34 cellular contexts compared by ENCODE assay signal in genomic region chr14:95365401-95365800, GRCh38. TPM values are rescaled to one million over a fixed set of nuclear protein-coding genes. Genes with fewer than 3 reads are reported as not detected.
DNase-seq lines count a peak whose midpoint lies in the region; ATAC-seq and TF ChIP-seq lines count a peak whose summit lies in the region.
"Had no signal": no experiment of that assay in that cellular context is flagged by ENCODE, and none has a peak within 500 bp of the region (broad histone marks: within the 10 kb centered on the region; RNA-seq: fewer than 3 reads in every experiment).

No MANE protein-coding gene starts in this region.

- H3K4me1 ChIP-seq in adipocyte (ENCODE audit: control insufficient read depth, insufficient read depth, low read length), result peaks cover 26% of the 10 kb centered on the region
- peaks cover 0 to 17% (median 5%) of the 10 kb centered on the region in 4 donors for H3K4me1 ChIP-seq in right lobe of liver
- peaks cover 0 to 19% of the 10 kb centered on the region in 2 donors for H3K4me1 ChIP-seq in right atrium auricular region
- H3K4me1 ChIP-seq: Caco-2, pancreas had no signal

- H3K9ac ChIP-seq in adipocyte (ENCODE audit: low read length), result no peak overlapping the region
- H3K9ac ChIP-seq: neural progenitor cell had no signal

- TF ChIP-seq POLR2A in right lobe of liver (IDR thresholded peaks at IDR 0.05), result no peak

- H3K36me3 ChIP-seq in adipocyte (ENCODE audit: control insufficient read depth, insufficient read depth, low read length, severe bottlenecking) (no peaks in the 10 kb centered on the region), right lobe of liver (no peaks in the 10 kb centered on the region), right atrium auricular region (no peaks in the 10 kb centered on the region)
- H3K36me3 ChIP-seq: neural progenitor cell, pancreas, tibial artery had no signal

- WGBS in right lobe of liver (ENCODE audit: insufficient coverage, low coverage, low lambda C conversion rate, missing lambda C conversion rate), result 27% methylated on average over 2 of the region's 2 CpGs

- no peaks in the 10 kb centered on the region for H3K9me3 ChIP-seq in adipocyte (ENCODE audit: control insufficient read depth, low read length)
- no peaks in the 10 kb centered on the region for H3K9me3 ChIP-seq in right lobe of liver
- no peaks in the 10 kb centered on the region for H3K9me3 ChIP-seq in right atrium auricular region
- H3K9me3 ChIP-seq: Caco-2, pancreas, tibial artery had no signal

- TF ChIP-seq CTCF in AG09319 (IDR thresholded peaks at IDR 0.05; ENCODE audit: low read depth, low read length) (no peak), right lobe of liver (IDR thresholded peaks at IDR 0.05) (no peak), right atrium auricular region (IDR thresholded peaks at IDR 0.05) (no peak)

- ATAC-seq in right lobe of liver, result peak in 2 of 4 donors; percentile 1 to 46
- ATAC-seq: activated CD4-positive, alpha-beta T cell treated with anti-CD3 and anti-CD28 coated beads for 36 hours; activated CD8-positive, alpha-beta T cell treated with anti-CD3 and anti-CD28 coated beads for 36 hours; pancreas; stimulated activated naive CD8-positive, alpha-beta T cell treated with anti-CD3 and anti-CD28 coated beads, Interleukin-15, amount 100 ng/mL, for 72 hours had no signal

- peaks cover 34% of the 10 kb centered on the region for H3K27me3 ChIP-seq in adipocyte (replicated peaks; ENCODE audit: control insufficient read depth, insufficient read depth, low read length)
- H3K27me3 ChIP-seq in right lobe of liver, result no peaks in the 10 kb centered on the region
- H3K27me3 ChIP-seq in right atrium auricular region, result peaks cover 0 to under 1% of the 10 kb centered on the region in 2 donors
- H3K27me3 ChIP-seq: pancreas had no signal

- H3K4me3 ChIP-seq in adipocyte (ENCODE audit: low read length), result no peak overlapping the region
- H3K4me3 ChIP-seq in right lobe of liver, result no peak overlapping the region
- no peak overlapping the region for H3K4me3 ChIP-seq in right atrium auricular region
- H3K4me3 ChIP-seq: neural progenitor cell, pancreas, tibial artery had no signal

- intact Hi-C loops in right lobe of liver (cut with DNase I), result no loop called here

- DNase-seq in AG09319 (ENCODE audit: extremely low read depth, low read depth), result peak; percentile 2
- peak; percentile 66 for DNase-seq in adipocyte (ENCODE audit: low read depth)
- DNase-seq in fibroblast of gingiva (ENCODE audit: low read depth), result peak; percentile 67
- DNase-seq in right lobe of liver, result no peak
- no peak for DNase-seq in H4 (ENCODE audit: low spot score)
- DNase-seq in COLO668 (lab: John Stamatoyannopoulos, UW; ENCODE audit: unreplicated experiment), result no peak
- DNase-seq in SHP77 treated with DMSO at 0.1 percent for 48 hours (lab: John Stamatoyannopoulos, UW), result no peak
- no peak for DNase-seq in right atrium auricular region (ENCODE audit: low spot score)
- DNase-seq: activated CD4-positive, alpha-beta T cell treated with anti-CD3 and anti-CD28 coated beads for 36 hours; activated CD8-positive, alpha-beta T cell treated with anti-CD3 and anti-CD28 coated beads for 36 hours; activated naive CD4-positive, alpha-beta T cell treated with anti-CD3 and anti-CD28 coated beads for 36 hours; amygdala; C1 segment of cervical spinal cord; Caco-2; effector CD8-positive, alpha-beta T cell; erythroblast; hypothalamus; KG1; mesenchymal stem cell; NCI-H1417 treated with DMSO at 0.1 percent for 48 hours; NCI-H2029 treated with DMSO at 0.1 percent for 48 hours; NCI-H524 treated with DMSO at 0.1 percent for 48 hours; OCI-M1; pancreas; retina; stimulated activated CD4-positive, alpha-beta T cell treated with anti-CD3 and anti-CD28 coated beads, Interleukin-12 subunit alpha, Interleukin-12 subunit beta, amount 100 ng/mL, for 4 hours; stimulated activated CD4-positive, alpha-beta T cell treated with anti-CD3 and anti-CD28 coated beads, Interleukin-2, amount 100 ng/mL, for 48 hours; stimulated activated naive CD8-positive, alpha-beta T cell treated with anti-CD3 and anti-CD28 coated beads, Interleukin-15, amount 100 ng/mL, for 72 hours; T1000; tibial artery had no signal

- H3K27ac ChIP-seq in right lobe of liver, result peak overlapping the region in 2 of 3 donors; percentile 42 to 88
- no peak overlapping the region for H3K27ac ChIP-seq in right atrium auricular region
- H3K27ac ChIP-seq: HL-60, neural progenitor cell, pancreas, RWPE1, tibial artery, VCaP had no signal

RNA-seq across cellular contexts. Expression of gene CLMN, which starts 45.7 kb away (rescaled TPM):
- total RNA-seq in right lobe of liver, result 10 to 100 TPM; 18.4 to 91.8 (median 47.8) TPM
- 3.7 and 4.5 TPM in 2 replicates for total RNA-seq in H4 (2014; rRNA removed; shearing (Covaris generic))
- 1 to 10 TPM; 3.4 to 4.0 TPM for total RNA-seq in right atrium auricular region

Comparison
In these comparisons a context has a peak if more than half of its experiments do, and no peak if none do; other contexts are left out.
1. DNase-seq: peak in AG09319 (single experiment), adipocyte (single experiment) and fibroblast of gingiva (single experiment); none in right lobe of liver (0 of 3), H4 (single experiment), COLO668 (single experiment), SHP77 treated with DMSO at 0.1 percent for 48 hours (single experiment) and right atrium auricular region (single experiment).
2. H3K27ac ChIP-seq: peak in right lobe of liver (2 of 3); none in right atrium auricular region (0 of 2).